Comparison of ENCODE assay signal across 18 cellular contexts in the genomic region with DNA sequence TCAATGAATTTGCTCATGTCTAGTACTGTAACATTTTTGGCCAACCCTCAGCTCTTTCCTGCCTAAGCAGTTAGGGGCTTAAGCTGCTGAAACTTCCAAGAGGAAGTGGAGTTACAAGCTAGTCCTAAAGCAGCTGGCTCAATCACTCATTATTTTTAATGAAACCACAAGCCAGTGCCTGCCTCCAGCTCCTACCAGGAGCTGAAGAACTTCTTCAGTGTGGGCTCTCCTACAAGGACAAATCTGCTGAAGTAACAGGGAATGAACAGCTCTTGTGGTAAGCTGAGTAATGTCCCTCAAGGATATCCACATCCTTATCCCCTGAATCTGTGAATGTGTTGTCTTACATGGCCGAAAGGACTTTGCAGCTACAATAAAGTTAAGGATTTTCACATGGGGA.
"Had no signal": no experiment of that assay in that cellular context is flagged by ENCODE, and none has a peak within 500 bp of the region (broad histone marks: within the 10 kb centered on the region; RNA-seq: fewer than 3 reads in every experiment).

No MANE protein-coding gene starts in this region.

- DNase-seq: activated gamma-delta T cell treated with Interleukin-2 at 50 U/mL for 16 hours; activated T-cell treated with anti-CD3 and anti-CD28 coated beads, Interleukin-2, amount 50 U/mL, for 1 hour; colonic mucosa; dorsolateral prefrontal cortex; heart left ventricle; left colon; mesenchymal stem cell; nephron progenitor cell; posterior cingulate gyrus; right lobe of liver; small intestine; stomach; trophoblast cell; uterus had no signal

- H3K27ac ChIP-seq: ascending aorta, colonic mucosa, dorsolateral prefrontal cortex, esophagus muscularis mucosa, gastroesophageal sphincter, heart left ventricle, right lobe of liver, stomach, uterus had no signal

- H3K9me3 ChIP-seq: ascending aorta, colonic mucosa, esophagus muscularis mucosa, gastroesophageal sphincter, heart left ventricle, right lobe of liver, stomach, uterus had no signal

- H3K4me3 ChIP-seq: ascending aorta, colonic mucosa, dorsolateral prefrontal cortex, esophagus muscularis mucosa, gastroesophageal sphincter, heart left ventricle, right lobe of liver, stomach, uterus had no signal

- H3K27me3 ChIP-seq: ascending aorta, colonic mucosa, dorsolateral prefrontal cortex, esophagus muscularis mucosa, gastroesophageal sphincter, heart left ventricle, right lobe of liver, stomach, uterus had no signal

- ATAC-seq: gastroesophageal sphincter, heart left ventricle, left colon, WTC11 had no signal

- H3K36me3 ChIP-seq: ascending aorta, colonic mucosa, esophagus muscularis mucosa, gastroesophageal sphincter, heart left ventricle, right lobe of liver, stomach, uterus had no signal

- H3K4me1 ChIP-seq: ascending aorta, colonic mucosa, esophagus muscularis mucosa, right lobe of liver, stomach, uterus had no signal
